1 cellular context compared by ENCODE assay signal in the genomic region with DNA sequence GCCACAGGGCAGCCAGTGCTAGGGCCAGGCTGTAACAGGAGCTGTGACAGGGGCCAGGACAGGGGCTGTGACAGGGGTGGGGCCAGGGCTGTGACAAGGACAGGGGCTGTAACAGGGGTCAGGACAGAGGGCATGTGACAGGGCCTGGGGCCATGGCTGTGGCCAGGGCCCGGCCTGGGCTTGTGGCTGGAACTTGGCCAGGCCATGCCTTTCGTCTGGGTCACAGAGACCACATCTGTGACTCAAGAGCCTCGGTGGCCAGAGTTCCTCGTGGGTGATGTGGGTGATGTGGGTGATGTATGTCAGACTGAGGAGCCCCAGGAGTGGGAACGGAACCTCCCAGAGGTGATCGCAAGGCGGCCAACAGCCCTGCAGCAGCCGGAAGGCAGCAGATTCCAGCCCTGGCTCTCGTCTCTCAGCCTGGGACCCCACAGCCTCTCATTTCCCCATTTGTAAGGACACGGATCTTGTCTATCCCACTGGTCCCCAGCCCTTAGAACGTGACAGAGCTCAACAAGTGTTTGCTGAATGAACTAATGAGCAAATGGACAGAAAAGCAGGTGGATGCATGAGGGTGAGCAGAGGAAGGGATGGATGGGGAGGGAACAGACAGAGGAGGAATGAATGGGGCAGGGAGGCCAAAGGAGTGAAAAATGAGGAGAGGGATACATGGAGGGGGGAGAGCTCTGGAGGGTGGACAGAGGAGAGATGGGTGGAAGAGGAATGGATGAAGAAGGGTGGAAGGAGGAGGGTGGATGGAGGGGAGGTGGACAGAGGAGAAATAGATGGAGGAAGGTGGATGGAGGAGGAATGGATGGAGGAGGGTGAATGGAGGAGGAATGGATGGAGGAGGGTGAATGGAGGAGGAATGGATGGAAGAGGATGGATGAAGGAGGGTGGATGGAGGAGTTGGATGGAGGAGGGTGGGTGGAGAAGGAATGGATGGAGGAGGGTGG.
TF ChIP-seq lines count a peak whose summit lies in the region.

No MANE protein-coding gene starts in this region.

TF ChIP-seq in WTC11, 78 proteins besides CTCF, POLR2A, EP300 and RAD21 (continued from another document):
- TF ChIP-seq NR1H2 (CRISPR knock-in tag; IDR thresholded peaks at IDR 0.05) (no peak), TP53 (CRISPR knock-in tag; IDR thresholded peaks at IDR 0.05) (no peak)
- TF ChIP-seq, protein P1, sequence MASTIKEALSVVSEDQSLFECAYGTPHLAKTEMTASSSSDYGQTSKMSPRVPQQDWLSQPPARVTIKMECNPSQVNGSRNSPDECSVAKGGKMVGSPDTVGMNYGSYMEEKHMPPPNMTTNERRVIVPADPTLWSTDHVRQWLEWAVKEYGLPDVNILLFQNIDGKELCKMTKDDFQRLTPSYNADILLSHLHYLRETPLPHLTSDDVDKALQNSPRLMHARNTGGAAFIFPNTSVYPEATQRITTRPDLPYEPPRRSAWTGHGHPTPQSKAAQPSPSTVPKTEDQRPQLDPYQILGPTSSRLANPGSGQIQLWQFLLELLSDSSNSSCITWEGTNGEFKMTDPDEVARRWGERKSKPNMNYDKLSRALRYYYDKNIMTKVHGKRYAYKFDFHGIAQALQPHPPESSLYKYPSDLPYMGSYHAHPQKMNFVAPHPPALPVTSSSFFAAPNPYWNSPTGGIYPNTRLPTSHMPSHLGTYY (CRISPR knock-in tag; IDR thresholded peaks at IDR 0.05) = no peak
- TF ChIP-seq, protein P2, sequence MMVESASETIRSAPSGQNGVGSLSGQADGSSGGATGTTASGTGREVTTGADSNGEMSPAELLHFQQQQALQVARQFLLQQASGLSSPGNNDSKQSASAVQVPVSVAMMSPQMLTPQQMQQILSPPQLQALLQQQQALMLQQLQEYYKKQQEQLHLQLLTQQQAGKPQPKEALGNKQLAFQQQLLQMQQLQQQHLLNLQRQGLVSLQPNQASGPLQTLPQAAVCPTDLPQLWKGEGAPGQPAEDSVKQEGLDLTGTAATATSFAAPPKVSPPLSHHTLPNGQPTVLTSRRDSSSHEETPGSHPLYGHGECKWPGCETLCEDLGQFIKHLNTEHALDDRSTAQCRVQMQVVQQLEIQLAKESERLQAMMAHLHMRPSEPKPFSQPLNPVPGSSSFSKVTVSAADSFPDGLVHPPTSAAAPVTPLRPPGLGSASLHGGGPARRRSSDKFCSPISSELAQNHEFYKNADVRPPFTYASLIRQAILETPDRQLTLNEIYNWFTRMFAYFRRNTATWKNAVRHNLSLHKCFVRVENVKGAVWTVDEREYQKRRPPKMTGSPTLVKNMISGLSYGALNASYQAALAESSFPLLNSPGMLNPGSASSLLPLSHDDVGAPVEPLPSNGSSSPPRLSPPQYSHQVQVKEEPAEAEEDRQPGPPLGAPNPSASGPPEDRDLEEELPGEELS (CRISPR knock-in tag; IDR thresholded peaks at IDR 0.05) = no peak
TF ChIP-seq in WTC11: peak in this region for 0.
